In genomic region chr20:47974234-47974878, GRCh38 we compare ENCODE assay signal across 1 cellular context.
A peak's percentile ranks its signal among the peaks of the same experiment; 100 is the strongest.
TF ChIP-seq lines count a peak whose summit lies in the region.

No MANE protein-coding gene starts in this region.

TF ChIP-seq in HepG2, 621 proteins besides CTCF, POLR2A, EP300 and RAD21 (continued from another document and continues in another):
- no peak for TF ChIP-seq BORCS8-MEF2B (CRISPR knock-in tag; IDR thresholded peaks at IDR 0.05)
- TF ChIP-seq TAF1 (CRISPR knock-in tag; IDR thresholded peaks at IDR 0.05) = no peak
- no peak for TF ChIP-seq EEA1 (CRISPR knock-in tag; IDR thresholded peaks at IDR 0.05; ENCODE audit: borderline replicate concordance)
- TF ChIP-seq ARNT (IDR thresholded peaks at IDR 0.05) = no peak
- no peak for TF ChIP-seq FOXO1 (CRISPR knock-in tag; IDR thresholded peaks at IDR 0.05)
- no peak for TF ChIP-seq CREM (IDR thresholded peaks at IDR 0.05)
- TF ChIP-seq CREM (CRISPR knock-in tag; IDR thresholded peaks at IDR 0.05) = no peak
- 0 out of 2 replicates have a peak, but pooled peaks have one; percentile 5 for TF ChIP-seq ZNF451 (CRISPR knock-in tag; IDR thresholded peaks at IDR 0.05)
- no peak for TF ChIP-seq ZNF883 (CRISPR knock-in tag; IDR thresholded peaks at IDR 0.05; ENCODE audit: not compliant biosample characterization)
- no peak for TF ChIP-seq IRX3 (CRISPR knock-in tag; IDR thresholded peaks at IDR 0.05; ENCODE audit: borderline replicate concordance, low read depth)
- no peak for TF ChIP-seq ZNF136 (CRISPR knock-in tag; IDR thresholded peaks at IDR 0.05; ENCODE audit: low read depth)
- TF ChIP-seq MLLT10 (CRISPR knock-in tag; IDR thresholded peaks at IDR 0.05) = no peak
- no peak for TF ChIP-seq ZMAT5 (CRISPR knock-in tag; IDR thresholded peaks at IDR 0.05; ENCODE audit: borderline replicate concordance, low read depth)
- no peak for TF ChIP-seq CHD4 (IDR thresholded peaks at IDR 0.05; ENCODE audit: borderline replicate concordance, low read length)
- TF ChIP-seq IRF2 (CRISPR knock-in tag; IDR thresholded peaks at IDR 0.05) = no peak
- no peak for TF ChIP-seq ZNF598 (CRISPR knock-in tag; IDR thresholded peaks at IDR 0.05; ENCODE audit: borderline replicate concordance)
- no peak for TF ChIP-seq ZNF263 (CRISPR knock-in tag; IDR thresholded peaks at IDR 0.05)
- no peak for TF ChIP-seq FOXM1 (CRISPR knock-in tag; IDR thresholded peaks at IDR 0.05)
- peak; percentile 26; the same call in 1 of the 2 replicates for TF ChIP-seq ZC3H4 (CRISPR knock-in tag; IDR thresholded peaks at IDR 0.05; ENCODE audit: borderline replicate concordance)
- no peak for TF ChIP-seq ZNF333 (CRISPR knock-in tag; IDR thresholded peaks at IDR 0.05; ENCODE audit: borderline replicate concordance)
- TF ChIP-seq CHCHD3 (CRISPR knock-in tag; IDR thresholded peaks at IDR 0.05) = no peak
- TF ChIP-seq PRMT3 (CRISPR knock-in tag; IDR thresholded peaks at IDR 0.05; ENCODE audit: borderline replicate concordance, low read depth) = no peak
- peak; percentile 84 for TF ChIP-seq ZNF629 (CRISPR knock-in tag; conservative IDR thresholded peaks at IDR 0.05)
- TF ChIP-seq ZNF280D (CRISPR knock-in tag; IDR thresholded peaks at IDR 0.05) = no peak
- no peak for TF ChIP-seq ZNF121 (CRISPR knock-in tag; IDR thresholded peaks at IDR 0.05)
- TF ChIP-seq NBN (conservative IDR thresholded peaks at IDR 0.05) = no peak
- TF ChIP-seq ZNF710 (CRISPR knock-in tag; IDR thresholded peaks at IDR 0.05; ENCODE audit: borderline replicate concordance) = no peak
- no peak for TF ChIP-seq ETV6 (CRISPR knock-in tag; conservative IDR thresholded peaks at IDR 0.05)
- no peak for TF ChIP-seq SAP130 (CRISPR knock-in tag; IDR thresholded peaks at IDR 0.05; ENCODE audit: low read depth)
- TF ChIP-seq HDAC6 (IDR thresholded peaks at IDR 0.05; ENCODE audit: low read depth, low read length) = no peak
- 0 out of 2 replicates have a peak, but pooled peaks have one; percentile 12 for TF ChIP-seq ETV5 (CRISPR knock-in tag; IDR thresholded peaks at IDR 0.05; ENCODE audit: borderline replicate concordance)
- 0 out of 2 replicates have a peak, but pooled peaks have one; percentile 35 for TF ChIP-seq SALL1 (CRISPR knock-in tag; IDR thresholded peaks at IDR 0.05)
- TF ChIP-seq ZFP36L1 (CRISPR knock-in tag; IDR thresholded peaks at IDR 0.05) = no peak
- TF ChIP-seq E2F1 (CRISPR knock-in tag; IDR thresholded peaks at IDR 0.05) = no peak
- peak; percentile 3 for TF ChIP-seq SRSF1 (optimal IDR thresholded peaks at IDR 0.05; ENCODE audit: low read depth, low read length)
- no peak for TF ChIP-seq ZNF660 (CRISPR knock-in tag; IDR thresholded peaks at IDR 0.05; ENCODE audit: borderline replicate concordance, low read depth)
- no peak for TF ChIP-seq ZNF138 (CRISPR knock-in tag; IDR thresholded peaks at IDR 0.05; ENCODE audit: low read depth)
- TF ChIP-seq ZMYM3 (CRISPR knock-in tag; IDR thresholded peaks at IDR 0.05) = no peak; the same call in 1 of the 2 replicates
- TF ChIP-seq NFYB (CRISPR knock-in tag; IDR thresholded peaks at IDR 0.05) = no peak
- TF ChIP-seq HNRNPL (IDR thresholded peaks at IDR 0.05; ENCODE audit: low read depth, low read length) = no peak
- TF ChIP-seq ZNF576 (CRISPR knock-in tag; IDR thresholded peaks at IDR 0.05) = no peak
- TF ChIP-seq SP2 (CRISPR knock-in tag; IDR thresholded peaks at IDR 0.05) = no peak
- 0 out of 2 replicates have a peak, but pooled peaks have one; percentile 17 for TF ChIP-seq ARID2 (CRISPR knock-in tag; IDR thresholded peaks at IDR 0.05; ENCODE audit: borderline replicate concordance)
- TF ChIP-seq ZBTB21 (CRISPR knock-in tag; IDR thresholded peaks at IDR 0.05) = no peak
- TF ChIP-seq ZNF350 (CRISPR knock-in tag; IDR thresholded peaks at IDR 0.05; ENCODE audit: borderline replicate concordance, low read depth) = no peak
- TF ChIP-seq CREBL2 (CRISPR knock-in tag; IDR thresholded peaks at IDR 0.05; ENCODE audit: borderline replicate concordance) = no peak
- peak; percentile 68; the same call in 1 of the 2 replicates for TF ChIP-seq ARHGAP35 (CRISPR knock-in tag; IDR thresholded peaks at IDR 0.05; ENCODE audit: borderline replicate concordance)
- TF ChIP-seq ERF (CRISPR knock-in tag; IDR thresholded peaks at IDR 0.05) = no peak
- TF ChIP-seq DPF2 (CRISPR knock-in tag; IDR thresholded peaks at IDR 0.05; ENCODE audit: borderline replicate concordance, low read depth) = no peak
- no peak for TF ChIP-seq ZBTB37 (CRISPR knock-in tag; IDR thresholded peaks at IDR 0.05)
- TF ChIP-seq SIX1 (CRISPR knock-in tag; IDR thresholded peaks at IDR 0.05; ENCODE audit: borderline replicate concordance) = no peak
- no peak for TF ChIP-seq XBP1 (CRISPR knock-in tag; IDR thresholded peaks at IDR 0.05)
- no peak for TF ChIP-seq NCOA1 (CRISPR knock-in tag; IDR thresholded peaks at IDR 0.05)
- no peak for TF ChIP-seq ZNF143 (CRISPR knock-in tag; IDR thresholded peaks at IDR 0.05)
- no peak for TF ChIP-seq REXO4 (CRISPR knock-in tag; IDR thresholded peaks at IDR 0.05; ENCODE audit: borderline replicate concordance)
- TF ChIP-seq MEIS2 (CRISPR knock-in tag; IDR thresholded peaks at IDR 0.05) = no peak
- no peak for TF ChIP-seq ATF1 (CRISPR knock-in tag; IDR thresholded peaks at IDR 0.05)
- TF ChIP-seq ZUFSP (CRISPR knock-in tag; IDR thresholded peaks at IDR 0.05; ENCODE audit: borderline replicate concordance) = no peak
- no peak for TF ChIP-seq MAF1 (CRISPR knock-in tag; IDR thresholded peaks at IDR 0.05; ENCODE audit: borderline replicate concordance)
- no peak for TF ChIP-seq AHR (CRISPR knock-in tag; IDR thresholded peaks at IDR 0.05)
- TF ChIP-seq ZFP91 (CRISPR knock-in tag; IDR thresholded peaks at IDR 0.05; ENCODE audit: borderline replicate concordance) = no peak
- no peak for TF ChIP-seq ATF6 (CRISPR knock-in tag; conservative IDR thresholded peaks at IDR 0.05)
